8 cellular contexts compared by ENCODE assay signal in the genomic region with DNA sequence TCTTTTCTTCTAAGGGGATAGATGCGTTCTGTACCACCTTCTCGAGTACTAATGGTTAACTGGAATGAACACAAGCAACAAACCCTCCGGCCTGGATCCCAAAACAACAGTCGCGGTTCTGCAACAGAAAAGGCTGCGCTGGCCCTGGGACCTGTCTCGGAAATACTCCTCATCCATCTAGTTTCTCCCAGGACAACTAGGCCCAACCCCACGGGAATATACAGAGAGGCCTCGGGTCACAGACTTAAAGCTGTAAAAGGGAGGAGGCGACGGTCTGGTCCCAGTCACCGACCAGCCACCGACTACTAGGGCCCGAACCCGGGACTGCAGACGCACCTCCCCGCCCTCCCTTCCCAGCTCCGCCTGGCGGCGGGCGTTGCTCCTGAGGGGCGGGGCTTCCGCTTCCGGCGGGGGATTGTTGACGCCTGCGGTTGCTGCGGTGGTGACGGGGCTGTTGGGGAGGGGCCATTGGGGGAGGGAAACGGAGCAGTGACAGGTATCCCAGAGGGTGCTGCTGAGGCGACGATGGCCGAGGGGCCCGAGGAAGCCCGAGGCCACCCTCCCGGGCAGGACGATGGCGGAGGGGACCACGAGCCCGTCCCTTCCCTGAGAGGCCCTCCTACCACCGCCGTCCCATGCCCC. TPM values are rescaled to one million over a fixed set of nuclear protein-coding genes. Genes with fewer than 3 reads are reported as not detected.
DNase-seq lines count a peak whose midpoint lies in the region; ATAC-seq and TF ChIP-seq lines count a peak whose summit lies in the region.

A gene with protein sequence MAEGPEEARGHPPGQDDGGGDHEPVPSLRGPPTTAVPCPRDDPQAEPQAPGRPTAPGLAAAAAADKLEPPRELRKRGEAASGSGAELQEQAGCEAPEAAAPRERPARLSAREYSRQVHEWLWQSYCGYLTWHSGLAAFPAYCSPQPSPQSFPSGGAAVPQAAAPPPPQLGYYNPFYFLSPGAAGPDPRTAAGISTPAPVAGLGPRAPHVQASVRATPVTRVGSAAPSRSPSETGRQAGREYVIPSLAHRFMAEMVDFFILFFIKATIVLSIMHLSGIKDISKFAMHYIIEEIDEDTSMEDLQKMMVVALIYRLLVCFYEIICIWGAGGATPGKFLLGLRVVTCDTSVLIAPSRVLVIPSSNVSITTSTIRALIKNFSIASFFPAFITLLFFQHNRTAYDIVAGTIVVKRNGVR (plus strand): TSS at position 418 of the 642 bp plus-strand sequence. CDS start 108 bp downstream, at position 526.

- H3K4me3 ChIP-seq in ectodermal cell (ENCODE audit: insufficient read depth, low read depth, low read length): peak within 1 kb of the TSS; percentile 84
- peak within 1 kb of the TSS; percentile 91 for H3K4me3 ChIP-seq in lower lobe of right lung

- peak within 1 kb of the TSS; percentile 82 for H3K4me3 Mint-ChIP-seq in activated CD8-positive, alpha-beta T cell treated with anti-CD3 and anti-CD28 coated beads, Interleukin-2, amount 10 ng/mL, durations not matched to agents 7 days and 5 days

- intact Hi-C loops in lower lobe of right lung (cut with DNase I): no loop called here

- H3K36me3 ChIP-seq in ectodermal cell (ENCODE audit: control insufficient read depth, insufficient read depth, low read length): no peaks in the 10 kb centered on the region
- H3K36me3 ChIP-seq in lower lobe of right lung: peaks cover 23% of the 10 kb centered on the region

- CTCF ChIA-PET in activated CD8-positive, alpha-beta T cell treated with anti-CD3 and anti-CD28 coated beads, Interleukin-2, amount 10 ng/mL, durations not matched to agents 7 days and 5 days (lab: Charles Lee): interaction anchor here (0.7 to 2.7 kb wide), 7 partner anchors 8 to 218 kb away, joined by 3 to 12 read pairs (median 4); no protein-coding TSS in a partner anchor

- DNase-seq in CMK (ENCODE audit: low read depth): peak; percentile 87
- DNase-seq in NCI-H82 (lab: John Stamatoyannopoulos, UW): peak; percentile 97
- DNase-seq in activated CD8-positive, alpha-beta T cell treated with anti-CD3 and anti-CD28 coated beads, Interleukin-2, amount 10 ng/mL, durations not matched to agents 7 days and 5 days: peak; percentile 97
- peak; percentile 96 for DNase-seq in lower lobe of right lung
- DNase-seq in stimulated activated CD4-positive, alpha-beta T cell treated with anti-CD3 and anti-CD28 coated beads, TNF-alpha, amount 100 ng/mL, for 24 hours (ENCODE audit: low read depth in 3 of 3): peak; percentile 91 to 96 (median 95)

- no peaks in the 10 kb centered on the region for H3K9me3 Mint-ChIP-seq in activated CD8-positive, alpha-beta T cell treated with anti-CD3 and anti-CD28 coated beads, Interleukin-2, amount 10 ng/mL, durations not matched to agents 7 days and 5 days (ENCODE audit: insufficient read depth)

- H3K27me3 ChIP-seq in ectodermal cell (ENCODE audit: control insufficient read depth, insufficient read depth, low read length, poor library complexity, severe bottlenecking): no peaks in the 10 kb centered on the region
- H3K27me3 ChIP-seq in lower lobe of right lung (ENCODE audit: low read depth): no peaks in the 10 kb centered on the region

- WGBS in ectodermal cell, 2 experiments: 14 to 15% methylated on average over 42 of the region's 42 CpGs

- H3K27ac ChIP-seq in ectodermal cell (ENCODE audit: insufficient read depth, low read depth, low read length, poor library complexity, severe bottlenecking) (peak within 1 kb of the TSS; percentile 58), lower lobe of right lung (peak within 1 kb of the TSS; percentile 99)

- H3K4me1 ChIP-seq in ectodermal cell (ENCODE audit: control insufficient read depth, insufficient read depth, low read length) (peaks cover 6% of the 10 kb centered on the region), lower lobe of right lung (peaks cover 17% of the 10 kb centered on the region)

- POLR2A ChIA-PET in activated CD8-positive, alpha-beta T cell treated with anti-CD3 and anti-CD28 coated beads, Interleukin-2, amount 10 ng/mL, durations not matched to agents 7 days and 5 days (lab: Charles Lee): interaction anchor here (0.6 to 4.7 kb wide), 9 partner anchors 11 to 115 kb away, joined by 3 to 39 read pairs (median 3); a partner anchor contains a TSS

- ATAC-seq in GM19452 (IDR thresholded peaks at IDR 0.05; ENCODE audit: unreplicated experiment) (peak; percentile 85), HG03575 (IDR thresholded peaks at IDR 0.05; ENCODE audit: extremely low read depth, insufficient number of reproducible peaks, low FRiP score, unreplicated experiment) (peak; percentile 50), lower lobe of right lung (peak; percentile 98 to 99)
- ATAC-seq in activated CD8-positive, alpha-beta T cell treated with anti-CD3 and anti-CD28 coated beads, Interleukin-2, amount 10 ng/mL, durations not matched to agents 7 days and 5 days: peak; percentile 85

- H3K4me1 Mint-ChIP-seq in activated CD8-positive, alpha-beta T cell treated with anti-CD3 and anti-CD28 coated beads, Interleukin-2, amount 10 ng/mL, durations not matched to agents 7 days and 5 days (ENCODE audit: low read depth): peaks cover 41% of the 10 kb centered on the region

- TF ChIP-seq CTCF in lower lobe of right lung (IDR thresholded peaks at IDR 0.05): peak; percentile 53

- H3K27me3 Mint-ChIP-seq in activated CD8-positive, alpha-beta T cell treated with anti-CD3 and anti-CD28 coated beads, Interleukin-2, amount 10 ng/mL, durations not matched to agents 7 days and 5 days (ENCODE audit: low read depth): no peaks in the 10 kb centered on the region

- peaks cover 20% of the 10 kb centered on the region for H3K36me3 Mint-ChIP-seq in activated CD8-positive, alpha-beta T cell treated with anti-CD3 and anti-CD28 coated beads, Interleukin-2, amount 10 ng/mL, durations not matched to agents 7 days and 5 days (ENCODE audit: low read depth)

- peak within 1 kb of the TSS; percentile 89 for H3K27ac Mint-ChIP-seq in activated CD8-positive, alpha-beta T cell treated with anti-CD3 and anti-CD28 coated beads, Interleukin-2, amount 10 ng/mL, durations not matched to agents 7 days and 5 days

- H3K9me3 ChIP-seq in ectodermal cell (ENCODE audit: control insufficient read depth, low read length) (no peaks in the 10 kb centered on the region), lower lobe of right lung (no peaks in the 10 kb centered on the region)

RNA-seq across cellular contexts. Expression of the gene that starts here (rescaled TPM):
- total RNA-seq in activated CD8-positive, alpha-beta T cell treated with anti-CD3 and anti-CD28 coated beads, Interleukin-2, amount 10 ng/mL, durations not matched to agents 7 days and 5 days: 1 to 10 TPM; 6.2 TPM
- 15.7 TPM for polyA plus RNA-seq in ectodermal cell (2013, experiment 1 of 4)
- polyA plus RNA-seq in ectodermal cell (2013, experiment 2 of 4): 15.6 TPM
- 15.9 TPM for polyA plus RNA-seq in ectodermal cell (2013, experiment 3 of 4)
- 16.5 TPM for polyA plus RNA-seq in ectodermal cell (2013, experiment 4 of 4)
- 29.8 TPM for total RNA-seq in lower lobe of right lung

Comparison
In these comparisons a context has a peak if more than half of its experiments do, and no peak if none do; other contexts are left out.
1. Peak in every context shown above with its lines: DNase-seq, ATAC-seq, H3K4me3 ChIP-seq and H3K27ac ChIP-seq.